13 cellular contexts compared by ENCODE assay signal in genomic region chr16:21646091-21646490, GRCh38. TPM values are rescaled to one million over a fixed set of nuclear protein-coding genes. Genes with fewer than 3 reads are reported as not detected.
DNase-seq lines count a peak whose midpoint lies in the region; ATAC-seq, FAIRE-seq and TF ChIP-seq lines count a peak whose summit lies in the region.
"Had no signal": no experiment of that assay in that cellular context is flagged by ENCODE, and none has a peak within 500 bp of the region (broad histone marks: within the 10 kb centered on the region; RNA-seq: fewer than 3 reads in every experiment).

No MANE protein-coding gene starts in this region.

- H4K20me1 ChIP-seq in OCI-LY1 (ENCODE audit: insufficient read depth, low read length) (no peaks in the 10 kb centered on the region), osteoblast (ENCODE audit: insufficient read depth, low read length) (peaks cover 3% of the 10 kb centered on the region)

- no peaks in the 10 kb centered on the region for H3K27me3 Mint-ChIP-seq in CD4-positive, CD25-positive, alpha-beta regulatory T cell

- H3K27ac Mint-ChIP-seq in CD4-positive, CD25-positive, alpha-beta regulatory T cell: peak overlapping the region; percentile 77 to 94 (median 93)

- ATAC-seq in CD4-positive, CD25-positive, alpha-beta regulatory T cell (ENCODE audit: low read depth in 2 of 2): no peak
- ATAC-seq in HG03025 (IDR thresholded peaks at IDR 0.05; ENCODE audit: low FRiP score, unreplicated experiment): no peak

- no peaks in the 10 kb centered on the region for H3K36me3 ChIP-seq in CD4-positive, CD25-positive, alpha-beta regulatory T cell (ENCODE audit: control insufficient read depth, insufficient read depth, low read length)
- no peaks in the 10 kb centered on the region for H3K36me3 ChIP-seq in OCI-LY1 (ENCODE audit: insufficient read depth, low read length)
- no peaks in the 10 kb centered on the region for H3K36me3 ChIP-seq in effector memory CD4-positive, alpha-beta T cell (ENCODE audit: control insufficient read depth, insufficient read depth, low read length)
- no peaks in the 10 kb centered on the region for H3K36me3 ChIP-seq in osteoblast (ENCODE audit: insufficient read depth, low read length)

- H3K9me3 Mint-ChIP-seq in CD4-positive, CD25-positive, alpha-beta regulatory T cell: no peaks in the 10 kb centered on the region

- peak overlapping the region; percentile 81 for H3K27ac ChIP-seq in CD4-positive, CD25-positive, alpha-beta regulatory T cell (ENCODE audit: insufficient read depth, low read length, poor library complexity, severe bottlenecking)
- H3K27ac ChIP-seq in OCI-LY1 (ENCODE audit: low read depth, low read length, poor library complexity, severe bottlenecking) (peak overlapping the region; percentile 99), osteoblast (ENCODE audit: low read depth, low read length) (peak overlapping the region; percentile 57)
- H3K27ac ChIP-seq in effector memory CD4-positive, alpha-beta T cell (ENCODE audit: insufficient read depth, low read length, poor library complexity, severe bottlenecking): peak overlapping the region; percentile 65
- H3K27ac ChIP-seq: VCaP had no signal

- no peaks in the 10 kb centered on the region for H3K36me3 Mint-ChIP-seq in CD4-positive, CD25-positive, alpha-beta regulatory T cell

- TF ChIP-seq CTCF in OCI-LY1 (IDR thresholded peaks at IDR 0.05; ENCODE audit: low read length): no peak
- TF ChIP-seq CTCF in osteoblast (IDR thresholded peaks at IDR 0.05; ENCODE audit: extremely low read depth, low read depth, low read length): no peak

- H3K27me3 ChIP-seq in CD4-positive, CD25-positive, alpha-beta regulatory T cell (ENCODE audit: control insufficient read depth, insufficient read depth, low read length): no peaks in the 10 kb centered on the region
- H3K27me3 ChIP-seq in OCI-LY1 (ENCODE audit: insufficient read depth, low read length) (no peaks in the 10 kb centered on the region), osteoblast (ENCODE audit: insufficient read depth, low read length) (no peaks in the 10 kb centered on the region)
- H3K27me3 ChIP-seq in effector memory CD4-positive, alpha-beta T cell (replicated peaks; ENCODE audit: control insufficient read depth, insufficient read depth, low read length, poor library complexity, severe bottlenecking): no peaks in the 10 kb centered on the region

- peaks cover 15% of the 10 kb centered on the region for H3F3A ChIP-seq in OCI-LY1 (ENCODE audit: insufficient read depth, low read length)

- peak overlapping the region; percentile 70 for H3K9ac ChIP-seq in OCI-LY1 (ENCODE audit: low read length)

- DNase-seq in CD4-positive, CD25-positive, alpha-beta regulatory T cell: no peak
- no peak for DNase-seq in effector memory CD4-positive, alpha-beta T cell
- DNase-seq in osteoblast (ENCODE audit: insufficient read length, low spot score, missing footprints) (no peak), frontal cortex (ENCODE audit: low spot score in 2 of 2) (no peak), kidney tubule cell (ENCODE audit: low spot score) (no peak), EL (no peak)
- DNase-seq: NCI-H774; stimulated activated CD4-positive, alpha-beta T cell treated with anti-CD3 and anti-CD28 coated beads, Interleukin-4, amount 100 ng/mL, for 24 hours had no signal

- H3K9me2 ChIP-seq in OCI-LY1 (ENCODE audit: low read depth, low read length): no peaks in the 10 kb centered on the region

- H3K4me3 Mint-ChIP-seq in CD4-positive, CD25-positive, alpha-beta regulatory T cell: peak overlapping the region; percentile 78 to 90 (median 84)

- H3K4me2 ChIP-seq in OCI-LY1 (ENCODE audit: low read length) (peak overlapping the region; percentile 83), osteoblast (ENCODE audit: insufficient read depth, low read length) (peak overlapping the region; percentile 78)

- peaks cover 33% of the 10 kb centered on the region for H3K4me1 ChIP-seq in CD4-positive, CD25-positive, alpha-beta regulatory T cell (ENCODE audit: control insufficient read depth, insufficient read depth, low read length, poor library complexity, severe bottlenecking)
- H3K4me1 ChIP-seq in OCI-LY1 (ENCODE audit: insufficient read depth, low read length, severe bottlenecking) (peaks cover 86% of the 10 kb centered on the region), osteoblast (ENCODE audit: insufficient read depth, low read length) (peaks cover 15% of the 10 kb centered on the region)
- H3K4me1 ChIP-seq in effector memory CD4-positive, alpha-beta T cell (ENCODE audit: control insufficient read depth, insufficient read depth, low read length, poor library complexity, severe bottlenecking): peaks cover 48% of the 10 kb centered on the region

- H2AFZ ChIP-seq in OCI-LY1 (ENCODE audit: low read length): no peak overlapping the region
- H2AFZ ChIP-seq in osteoblast (ENCODE audit: low read length): no peak overlapping the region

- H3K4me1 Mint-ChIP-seq in CD4-positive, CD25-positive, alpha-beta regulatory T cell: peaks cover 11 to 59% (median 34%) of the 10 kb centered on the region in 4 donors

- no peaks in the 10 kb centered on the region for H3K9me3 ChIP-seq in CD4-positive, CD25-positive, alpha-beta regulatory T cell (ENCODE audit: control insufficient read depth in 2 of 2, low read length in 2 of 2)
- no peaks in the 10 kb centered on the region for H3K9me3 ChIP-seq in OCI-LY1 (ENCODE audit: low read length)
- H3K9me3 ChIP-seq in effector memory CD4-positive, alpha-beta T cell (ENCODE audit: control insufficient read depth, low read length): no peaks in the 10 kb centered on the region
- H3K9me3 ChIP-seq in osteoblast (ENCODE audit: low read depth, low read length): no peaks in the 10 kb centered on the region

- H3K4me3 ChIP-seq in CD4-positive, CD25-positive, alpha-beta regulatory T cell (ENCODE audit: low read depth, low read length): peak overlapping the region; percentile 93
- H3K4me3 ChIP-seq in OCI-LY1 (ENCODE audit: low read depth, low read length, poor library complexity, severe bottlenecking): peak overlapping the region; percentile 55
- peak overlapping the region; percentile 31 for H3K4me3 ChIP-seq in effector memory CD4-positive, alpha-beta T cell (ENCODE audit: insufficient read depth, low read depth, low read length, poor library complexity, severe bottlenecking)
- H3K4me3 ChIP-seq in osteoblast (ENCODE audit: insufficient read depth, low read length): peak overlapping the region; percentile 47

- H3K79me2 ChIP-seq in OCI-LY1 (ENCODE audit: insufficient read depth, low read length) (peaks cover 14% of the 10 kb centered on the region), osteoblast (ENCODE audit: insufficient read depth, low read length) (peaks cover 72% of the 10 kb centered on the region)

- no peak for FAIRE-seq in frontal cortex (lab: Jason Lieb, UNC)
- FAIRE-seq: colon had no signal

RNA-seq across cellular contexts. Expression of gene IGSF6, which starts 6.3 kb away (rescaled TPM):
- total RNA-seq in CD4-positive, CD25-positive, alpha-beta regulatory T cell: 0.25 TPM
- 1 to 10 TPM in 1 of 4 donors, under 1 TPM in 3; 0.13 to 1.1 (median 0.19) TPM for polyA plus RNA-seq in CD4-positive, CD25-positive, alpha-beta regulatory T cell
- under 0.01 and 0.36 TPM in 2 replicates for total RNA-seq in osteoblast
- 2.9 TPM for total RNA-seq in frontal cortex
- total RNA-seq: Daoy had no signal

RNA-seq across cellular contexts. Expression of gene OTOA, which starts 17.7 kb away (rescaled TPM):
- total RNA-seq in CD4-positive, CD25-positive, alpha-beta regulatory T cell: not detected
- not detected for polyA plus RNA-seq in CD4-positive, CD25-positive, alpha-beta regulatory T cell
- total RNA-seq in osteoblast: under 0.01 TPM in 2 replicates
- total RNA-seq in frontal cortex: 0.41 TPM
- total RNA-seq: Daoy had no signal

RNA-seq across cellular contexts. Expression of gene METTL9, which starts 46.7 kb away (rescaled TPM):
- 69.9 TPM for total RNA-seq in CD4-positive, CD25-positive, alpha-beta regulatory T cell
- 100 to 1,000 TPM; 108 to 141 (median 123) TPM for polyA plus RNA-seq in CD4-positive, CD25-positive, alpha-beta regulatory T cell
- total RNA-seq in osteoblast (170 and 210 TPM in 2 replicates), frontal cortex (252 TPM)

Comparison
In these comparisons a context has a peak if more than half of its experiments do, and no peak if none do; other contexts are left out.
1. H3K4me3 ChIP-seq: peak in every context shown above with its lines; median percentile 93 in CD4-positive, CD25-positive, alpha-beta regulatory T cell; 55 in OCI-LY1; 47 in osteoblast; 31 in effector memory CD4-positive, alpha-beta T cell.